Comparison of ENCODE assay signal across 8 cellular contexts in the genomic region with DNA sequence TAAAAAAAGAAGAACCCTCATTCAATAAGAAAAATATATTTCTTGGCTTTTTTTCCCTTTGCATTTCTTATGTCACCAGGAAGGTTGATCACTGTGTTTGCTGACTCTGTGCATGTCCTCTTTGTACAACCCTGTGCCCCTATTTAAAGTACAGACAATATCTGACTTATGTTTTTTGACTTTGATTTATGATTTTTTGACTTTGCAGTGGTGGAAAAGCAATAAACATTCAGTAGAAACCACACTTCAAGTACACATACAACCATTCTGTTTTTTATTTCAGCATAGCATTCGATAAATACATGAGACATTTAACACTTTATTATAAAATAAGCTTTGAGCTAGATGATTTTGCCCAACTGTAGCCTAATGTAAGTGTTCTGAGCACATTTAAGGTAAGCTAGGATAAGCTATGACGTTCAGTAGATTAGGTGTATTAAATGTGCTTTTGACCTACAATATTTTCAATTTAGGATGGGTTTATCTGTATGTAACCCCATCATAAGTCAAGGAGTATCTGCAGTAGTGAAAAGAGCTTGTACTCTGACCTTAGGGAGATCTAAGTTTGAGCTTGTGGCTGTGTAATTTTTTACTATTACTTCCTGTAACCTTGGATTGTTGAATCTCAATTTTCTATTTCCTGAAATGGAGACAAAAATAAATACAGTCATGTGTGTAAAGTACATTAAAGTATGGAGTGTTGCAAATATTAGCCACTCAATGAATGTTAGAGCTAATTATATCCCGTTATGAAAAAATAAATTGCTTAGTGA. TPM values are rescaled to one million over a fixed set of nuclear protein-coding genes. Genes with fewer than 3 reads are reported as not detected.
DNase-seq lines count a peak whose midpoint lies in the region; FAIRE-seq and TF ChIP-seq lines count a peak whose summit lies in the region.

No MANE protein-coding gene starts in this region.

- 44 to 46% (median 45%) methylated on average over 3 of the region's 3 CpGs for WGBS in stomach, 5 donors

- intact Hi-C loops in stomach (cut with DNase I; ENCODE audit: low total_unique reads): no loop called here

- H3K9me3 ChIP-seq in iPS-20b (ENCODE audit: insufficient read depth, low read depth, low read length) (no peaks in the 10 kb centered on the region), stomach (no peaks in the 10 kb centered on the region)

- H3K4me1 ChIP-seq in iPS-20b (ENCODE audit: insufficient read depth, low read length): peaks cover 13% of the 10 kb centered on the region
- H3K4me1 ChIP-seq in stomach: peaks cover 17 to 49% (median 29%) of the 10 kb centered on the region in 4 donors

- H3K27ac ChIP-seq in iPS-20b (ENCODE audit: low read length) (no peak overlapping the region), stomach (peak overlapping the region in 4 of 5 donors; percentile 95 to 99 (median 96))

- H3K36me3 Mint-ChIP-seq in T-helper 2 cell treated with Interferon-gamma antibody and Interleukin-4, amounts not matched to agents 5 μg/mL and 100 μg/mL, for 36 hours (ENCODE audit: low read depth): peaks cover 18% of the 10 kb centered on the region

- no peak overlapping the region for H3K9ac ChIP-seq in iPS-20b (ENCODE audit: low read depth, low read length)

- DNase-seq in DMS79 treated with DMSO at 0.1 percent for 48 hours (lab: John Stamatoyannopoulos, UW): peak; percentile 15
- no peak for DNase-seq in DMS79 (lab: John Stamatoyannopoulos, UW)
- DNase-seq in T-helper 2 cell treated with Interferon-gamma antibody and Interleukin-4, amounts not matched to agents 5 μg/mL and 100 μg/mL, for 36 hours (ENCODE audit: low spot score): no peak
- DNase-seq in stomach: no peak
- no peak for DNase-seq in D341Med (ENCODE audit: low spot score)
- DNase-seq in GM12892 (ENCODE audit: insufficient read length): no peak
- DNase-seq in activated CD4-positive, alpha-beta T cell treated with anti-CD3 and anti-CD28 coated beads for 1 hour: no peak

- no peak for FAIRE-seq in GM12892 (lab: Jason Lieb, UNC)

- H3K4me1 Mint-ChIP-seq in T-helper 2 cell treated with Interferon-gamma antibody and Interleukin-4, amounts not matched to agents 5 μg/mL and 100 μg/mL, for 36 hours (ENCODE audit: low read depth): peaks cover 23% of the 10 kb centered on the region

- H3K27ac Mint-ChIP-seq in T-helper 2 cell treated with Interferon-gamma antibody and Interleukin-4, amounts not matched to agents 5 μg/mL and 100 μg/mL, for 36 hours: peak overlapping the region; percentile 99

- no peaks in the 10 kb centered on the region for H3K27me3 ChIP-seq in iPS-20b (ENCODE audit: insufficient read depth, low read length)
- no peaks in the 10 kb centered on the region for H3K27me3 ChIP-seq in stomach

- no peak for TF ChIP-seq POLR2A in stomach (IDR thresholded peaks at IDR 0.05)
- no peak for TF ChIP-seq POLR2A in GM12892 (IDR thresholded peaks at IDR 0.05; ENCODE audit: low read depth, low read length)

- TF ChIP-seq EP300 in stomach (IDR thresholded peaks at IDR 0.05): no peak

- no peaks in the 10 kb centered on the region for H3K36me3 ChIP-seq in iPS-20b (ENCODE audit: insufficient read depth, low read depth, low read length)
- H3K36me3 ChIP-seq in stomach: peaks cover 0 to 16% (median 9%) of the 10 kb centered on the region in 4 donors

- peaks cover 6% of the 10 kb centered on the region for H3K27me3 Mint-ChIP-seq in T-helper 2 cell treated with Interferon-gamma antibody and Interleukin-4, amounts not matched to agents 5 μg/mL and 100 μg/mL, for 36 hours (ENCODE audit: low read depth)

- peak overlapping the region; percentile 67; the same call in 1 of the 2 replicates for H3K4me3 ChIP-seq in iPS-20b (ENCODE audit: low read length)
- H3K4me3 ChIP-seq in stomach: peak overlapping the region; percentile 54 to 83 (median 62)

- no peak for TF ChIP-seq CTCF in stomach (IDR thresholded peaks at IDR 0.05)

- H3K4me3 Mint-ChIP-seq in T-helper 2 cell treated with Interferon-gamma antibody and Interleukin-4, amounts not matched to agents 5 μg/mL and 100 μg/mL, for 36 hours: peak overlapping the region; percentile 94

- H3K9me3 Mint-ChIP-seq in T-helper 2 cell treated with Interferon-gamma antibody and Interleukin-4, amounts not matched to agents 5 μg/mL and 100 μg/mL, for 36 hours: no peaks in the 10 kb centered on the region

RNA-seq across cellular contexts. Expression of a gene that starts 1.2 kb away (rescaled TPM):
- 10 to 100 TPM in 1 of 5 donors, 1 to 10 TPM in 4; 4.3 to 11.1 (median 8.0) TPM for total RNA-seq in stomach
- 1 to 10 TPM; 3.2 to 4.7 (median 4.5) TPM for polyA plus RNA-seq in stomach
- polyA plus RNA-seq in GM12892 (2012; ENCODE audit: missing spikeins): 5.6 TPM

RNA-seq across cellular contexts. Expression of a gene that starts 16.3 kb away (rescaled TPM):
- total RNA-seq in stomach: 10 to 100 TPM in 1 of 5 donors, 1 to 10 TPM in 2, under 1 TPM in 1, not detected in 1; 0.58 to 29.0 (median 3.2) TPM
- 1 to 10 TPM; 1.3 to 2.1 (median 1.9) TPM for polyA plus RNA-seq in stomach
- polyA plus RNA-seq in GM12892 (2012; ENCODE audit: missing spikeins): 41.1 TPM
